ENCODE assay signal across 8 cellular contexts in the genomic region with DNA sequence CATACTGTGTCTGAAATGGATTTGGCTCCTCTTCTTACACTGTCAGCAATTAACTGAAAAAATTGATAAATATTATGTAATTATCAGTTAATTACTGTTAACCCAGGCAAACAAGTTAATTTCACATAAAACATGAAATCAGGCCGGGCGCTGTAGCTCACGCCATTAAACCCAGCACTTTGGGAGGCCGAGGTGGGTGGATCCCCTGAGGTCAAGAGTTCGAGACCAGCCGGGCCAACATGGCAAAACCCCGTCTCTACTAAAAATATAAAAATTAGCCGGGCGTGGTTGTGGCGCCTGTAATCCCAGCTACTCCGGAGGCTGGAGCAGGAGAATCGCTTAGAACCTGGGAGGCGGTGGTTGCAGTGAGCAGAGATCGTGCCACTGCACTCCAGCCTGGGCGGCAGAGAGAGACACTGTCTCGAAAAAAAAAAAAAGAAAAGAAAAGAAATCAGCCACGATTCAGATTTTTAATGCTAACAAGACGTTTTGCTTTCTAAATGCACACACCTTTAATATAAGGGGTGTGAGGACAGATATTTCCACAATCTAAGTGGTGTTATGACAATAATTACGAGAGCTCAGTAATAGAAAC. TPM values are rescaled to one million over a fixed set of nuclear protein-coding genes. Genes with fewer than 3 reads are reported as not detected.
A peak's percentile ranks its signal among the peaks of the same experiment; 100 is the strongest.
DNase-seq lines count a peak whose midpoint lies in the region; TF ChIP-seq lines count a peak whose summit lies in the region.

No MANE protein-coding gene starts in this region.

- H4K20me1 ChIP-seq in GM23248 (ENCODE audit: insufficient read depth) (no peaks in the 10 kb centered on the region), SU-DHL-6 (ENCODE audit: low read depth, low read length) (no peaks in the 10 kb centered on the region)

- H3K36me3 ChIP-seq in GM23248 (ENCODE audit: low read depth) (no peaks in the 10 kb centered on the region), SU-DHL-6 (ENCODE audit: low read length) (no peaks in the 10 kb centered on the region)

- H3K4me2 ChIP-seq in GM23248 (ENCODE audit: unreplicated experiment) (peak overlapping the region; percentile 85), SU-DHL-6 (ENCODE audit: low read depth, low read length, poor library complexity, severe bottlenecking) (peak overlapping the region; percentile 90)

- no peaks in the 10 kb centered on the region for H3K9me2 ChIP-seq in GM23248 (ENCODE audit: insufficient read depth)
- H3K9me2 ChIP-seq in SU-DHL-6 (replicated peaks; ENCODE audit: insufficient read depth, low read length) = no peaks in the 10 kb centered on the region

- H3K79me2 ChIP-seq in GM23248 (ENCODE audit: insufficient read depth) (peaks cover 24% of the 10 kb centered on the region), SU-DHL-6 (ENCODE audit: insufficient read depth, low read length) (peaks cover 31% of the 10 kb centered on the region; the same call in 1 of the 2 replicates)

- WGBS in GM23248 (ENCODE audit: low coverage in 1 of 2, low lambda C conversion rate in 2 of 2, missing lambda C conversion rate in 2 of 2), 2 experiments = 4 to 7% methylated on average over 19 of the region's 19 CpGs

- TF ChIP-seq CTCF in SU-DHL-6 (IDR thresholded peaks at IDR 0.05; ENCODE audit: insufficient read depth, low read length, poor library complexity, severe bottlenecking) (no peak), foreskin fibroblast (IDR thresholded peaks at IDR 0.05; ENCODE audit: low read depth, low read length) (no peak), retinal pigment epithelial cell (conservative IDR thresholded peaks at IDR 0.05; ENCODE audit: low read depth, low read length) (no peak)

- H3K9me3 ChIP-seq in GM23248 (ENCODE audit: low read depth) = no peaks in the 10 kb centered on the region
- H3K9me3 ChIP-seq in SU-DHL-6 (ENCODE audit: insufficient read depth, low read length) = no peaks in the 10 kb centered on the region

- H3K27ac ChIP-seq in GM23248 (peak overlapping the region; percentile 76), SU-DHL-6 (ENCODE audit: low read depth, low read length) (peak overlapping the region; percentile 92)

- H3K9ac ChIP-seq in GM23248 = peak overlapping the region; percentile 81
- peak overlapping the region; percentile 67 for H3K9ac ChIP-seq in SU-DHL-6 (ENCODE audit: low read length)

- H3F3A ChIP-seq in GM23248 (ENCODE audit: insufficient read depth) (peaks cover 17% of the 10 kb centered on the region), SU-DHL-6 (ENCODE audit: insufficient read depth) (peaks cover 44% of the 10 kb centered on the region)

- peaks cover 20% of the 10 kb centered on the region for H3K4me1 ChIP-seq in GM23248 (ENCODE audit: insufficient read depth)

- peak overlapping the region; percentile 95 for H2AFZ ChIP-seq in GM23248
- H2AFZ ChIP-seq in SU-DHL-6 (ENCODE audit: low read depth, low read length, severe bottlenecking) = peak overlapping the region; percentile 61

- peak; percentile 40 for DNase-seq in GM23248
- no peak for DNase-seq in foreskin fibroblast
- DNase-seq in retinal pigment epithelial cell (ENCODE audit: low read depth) = no peak
- no peak for DNase-seq in mucosa of gallbladder (ENCODE audit: low spot score)
- no peak for DNase-seq in mesenteric fat pad (ENCODE audit: low spot score)
- no peak for DNase-seq in midbrain (lab: John Stamatoyannopoulos, UW)
- no peak for DNase-seq in NCI-H1105 (lab: John Stamatoyannopoulos, UW)

- no peaks in the 10 kb centered on the region for H3K27me3 ChIP-seq in GM23248 (replicated peaks; ENCODE audit: insufficient read depth)
- H3K27me3 ChIP-seq in SU-DHL-6 (ENCODE audit: low read length) = no peaks in the 10 kb centered on the region

- H3K4me3 ChIP-seq in GM23248 (peak overlapping the region; percentile 81), SU-DHL-6 (ENCODE audit: insufficient read depth, low read length, poor library complexity, severe bottlenecking) (peak overlapping the region; percentile 62), foreskin fibroblast (ENCODE audit: low read depth in 1 of 2, low read length in 2 of 2) (peak overlapping the region; percentile 62 to 73), retinal pigment epithelial cell (ENCODE audit: low read length) (peak overlapping the region; percentile 82)

- in situ Hi-C loops in GM23248 (cut with MboI) = no loop called here

RNA-seq across cellular contexts. Expression of gene TMEM19, which starts 0.5 kb away (rescaled TPM):
- total RNA-seq in GM23248 (2014; rRNA removed; shearing (Covaris generic)) = 25.8 and 40.5 TPM in 2 replicates
- polyA plus RNA-seq in GM23248 (2016; fragmentation: Nextera tagmentation; extraction: Ambion mirVana) = 16.0 and 18.2 TPM in 2 replicates
- 46.0 TPM for total RNA-seq in mucosa of gallbladder
- total RNA-seq in mesenteric fat pad = 24.9 TPM

RNA-seq across cellular contexts. Expression of gene THAP2, which starts 21.3 kb away (rescaled TPM):
- 8.0 and 10.3 TPM in 2 replicates for total RNA-seq in GM23248 (2014; rRNA removed; shearing (Covaris generic))
- polyA plus RNA-seq in GM23248 (2016; fragmentation: Nextera tagmentation; extraction: Ambion mirVana) = 5.0 and 7.0 TPM in 2 replicates
- total RNA-seq in mucosa of gallbladder (5.0 TPM), mesenteric fat pad (10.1 TPM)

RNA-seq across cellular contexts. Expression of gene ZFC3H1, which starts 21.8 kb away (rescaled TPM):
- total RNA-seq in GM23248 (2014; rRNA removed; shearing (Covaris generic)) = 13.4 and 15.1 TPM in 2 replicates
- polyA plus RNA-seq in GM23248 (2016; fragmentation: Nextera tagmentation; extraction: Ambion mirVana) = 25.4 and 27.0 TPM in 2 replicates
- total RNA-seq in mucosa of gallbladder (36.4 TPM), mesenteric fat pad (51.5 TPM)
